8 cellular contexts compared by ENCODE assay signal in the genomic region with DNA sequence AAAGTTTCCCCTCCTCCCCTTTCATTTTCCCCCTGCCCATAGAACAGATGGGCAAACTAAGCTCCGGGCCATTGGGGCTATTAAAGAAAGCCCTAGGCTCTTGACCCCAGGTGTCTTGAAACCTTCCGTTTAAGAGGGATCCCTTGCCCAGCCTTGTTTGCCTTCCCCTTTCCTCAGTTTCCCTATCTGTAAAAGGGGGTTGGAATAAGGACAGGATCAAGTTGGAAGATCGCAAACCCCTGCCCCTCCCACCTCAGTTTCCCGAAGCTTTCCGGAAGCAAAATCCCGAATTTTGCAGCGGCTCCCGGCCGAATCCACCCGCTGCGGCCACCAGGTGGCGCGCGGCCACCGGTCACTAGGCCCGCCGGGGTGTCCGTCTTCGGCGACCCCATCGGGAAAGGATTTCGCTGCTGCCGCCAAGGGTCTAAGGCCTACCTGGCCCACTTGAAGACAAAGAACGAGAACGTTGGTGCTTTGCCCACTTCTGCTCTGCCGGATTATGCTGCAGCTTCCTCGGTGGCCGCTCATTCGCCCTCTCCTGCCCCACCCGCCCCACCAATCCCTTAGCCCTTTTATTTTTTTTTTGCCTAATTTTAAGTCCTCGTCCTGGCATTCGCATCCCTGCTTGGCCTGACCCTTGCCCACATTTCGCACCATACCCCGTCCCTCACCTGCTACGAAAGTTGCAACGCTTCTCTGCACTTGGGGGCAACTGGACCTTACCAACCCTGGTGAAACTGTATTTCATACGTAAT. TPM values are rescaled to one million over a fixed set of nuclear protein-coding genes. Genes with fewer than 3 reads are reported as not detected.
DNase-seq lines count a peak whose midpoint lies in the region; ATAC-seq and TF ChIP-seq lines count a peak whose summit lies in the region.

No MANE protein-coding gene starts in this region.

- H3K4me3 ChIP-seq in A673 (ENCODE audit: low read depth, low read length, poor library complexity, severe bottlenecking): peak overlapping the region; percentile 67
- H3K4me3 ChIP-seq in GM12864 (ENCODE audit: low read depth, low read length): peak overlapping the region; percentile 95
- peak overlapping the region; percentile 57 to 80 (median 66) for H3K4me3 ChIP-seq in fibroblast of lung (replicated peaks in 1 of 4; ENCODE audit: control extremely low read depth in 1 of 4, insufficient read depth in 1 of 4, low read depth in 3 of 4, low read length in 4 of 4)
- H3K4me3 ChIP-seq in muscle layer of colon (ENCODE audit: low read depth in 1 of 2, low read length in 2 of 2): peak overlapping the region; percentile 77 to 94
- H3K4me3 ChIP-seq in thyroid gland (replicated peaks in 1 of 3): peak overlapping the region; percentile 7 to 72 (median 12)

- no peak for ATAC-seq in HG03469 (IDR thresholded peaks at IDR 0.05; ENCODE audit: unreplicated experiment)

- intact Hi-C loops in A673 (cut with micrococcal nuclease; ENCODE audit: unreplicated experiment): loop anchor here (5.0 kb wide), 1 partner anchor 370 kb away; the partner anchor contains the start of gene SCAI
- intact Hi-C loops in thyroid gland (cut with DNase I): loop anchor here (2.0 to 10.0 kb wide), 2 partner anchors 81 to 473 kb away; partner anchors contain the start of genes HSPA5 and WDR38

- H3K27me3 ChIP-seq in A673 (replicated peaks; ENCODE audit: insufficient read depth, low read depth, low read length, poor library complexity) (no peaks in the 10 kb centered on the region), fibroblast of lung (ENCODE audit: control insufficient read depth, insufficient read depth, low read length) (peaks cover 32% of the 10 kb centered on the region), muscle layer of colon (ENCODE audit: control insufficient read depth in 1 of 2, insufficient read depth in 2 of 2, low read length in 2 of 2) (no peaks in the 10 kb centered on the region), thyroid gland (no peaks in the 10 kb centered on the region)

- H3K4me1 ChIP-seq in A673 (ENCODE audit: insufficient read depth, low read length, poor library complexity, severe bottlenecking) (peaks cover 25% of the 10 kb centered on the region), fibroblast of lung (ENCODE audit: control insufficient read depth, extremely low read depth, insufficient read depth, low read length) (peaks cover 8% of the 10 kb centered on the region), muscle layer of colon (ENCODE audit: insufficient read depth, low read length) (peaks cover 27% of the 10 kb centered on the region), thyroid gland (peaks cover 14 to 22% of the 10 kb centered on the region in 2 donors)

- H3K27ac ChIP-seq in A673 (ENCODE audit: low read depth, low read length, poor library complexity, severe bottlenecking) (peak overlapping the region; percentile 94), fibroblast of lung (ENCODE audit: insufficient read depth, low read length) (no peak overlapping the region), muscle layer of colon (ENCODE audit: low read depth, low read length) (peak overlapping the region; percentile 80), thyroid gland (peak overlapping the region; percentile 1 to 91 (median 73))

- CTCF ChIA-PET in A673 (lab: Charles Lee): interaction anchor here (0.6 to 3.0 kb wide), 6 partner anchors 12 to 155 kb away, joined by 3 to 58 read pairs (median 3); partner anchors contain the start of gene WDR38

- DNase-seq in A673 (ENCODE audit: low spot score) (peak; percentile 85), GM12864 (ENCODE audit: low read depth) (no peak), NCI-H2196 (lab: John Stamatoyannopoulos, UW; ENCODE audit: unreplicated experiment) (peak; percentile 79), fibroblast of lung (ENCODE audit: low read depth in 2 of 2) (peak; percentile 67 to 72), thyroid gland (peak; percentile 75 to 78)
- DNase-seq in activated T-cell treated with anti-CD3 and anti-CD28 coated beads, Interleukin-2, amount 50 U/mL, for 1 hour: peak; percentile 48

- H3K9me3 ChIP-seq in A673 (ENCODE audit: low read depth, low read length, poor library complexity, severe bottlenecking): no peaks in the 10 kb centered on the region
- H3K9me3 ChIP-seq in fibroblast of lung (ENCODE audit: control insufficient read depth, insufficient read depth, low read depth, low read length): no peaks in the 10 kb centered on the region
- no peaks in the 10 kb centered on the region for H3K9me3 ChIP-seq in muscle layer of colon (ENCODE audit: low read length)
- no peaks in the 10 kb centered on the region for H3K9me3 ChIP-seq in thyroid gland

- H4K20me1 ChIP-seq in fibroblast of lung (ENCODE audit: control insufficient read depth, extremely low read depth, insufficient read depth, low read length): no peaks in the 10 kb centered on the region

- POLR2A ChIA-PET in A673 (lab: Charles Lee; ENCODE audit: low non-redundant PET): no interaction called here

- peak overlapping the region; percentile 64 for H2AFZ ChIP-seq in fibroblast of lung (ENCODE audit: low read length)

- H3K36me3 ChIP-seq in A673 (ENCODE audit: insufficient read depth, low read length, poor library complexity, severe bottlenecking) (no peaks in the 10 kb centered on the region), fibroblast of lung (ENCODE audit: control insufficient read depth, insufficient read depth, low read length) (no peaks in the 10 kb centered on the region), muscle layer of colon (ENCODE audit: insufficient read depth, low read length) (no peaks in the 10 kb centered on the region), thyroid gland (no peaks in the 10 kb centered on the region)

- H3K79me2 ChIP-seq in fibroblast of lung (ENCODE audit: control insufficient read depth, insufficient read depth, low read length): no peaks in the 10 kb centered on the region

- no peak for TF ChIP-seq POLR2A in thyroid gland (IDR thresholded peaks at IDR 0.05)

- H3K9ac ChIP-seq in fibroblast of lung (ENCODE audit: insufficient read depth, low read length): no peak overlapping the region
- H3K9ac ChIP-seq in muscle layer of colon (ENCODE audit: low read length): peak overlapping the region; percentile 51

- WGBS in thyroid gland, 2 donors: 18 to 30% methylated on average over 26 to 37 of the region's 37 CpGs

- H3K4me2 ChIP-seq in fibroblast of lung (ENCODE audit: extremely low read depth, insufficient read depth, low read length): peak overlapping the region; percentile 90

- no TSS peak for BruUV-seq in A673 (replicated peaks; lab: Mats Ljungman, UMichigan)

- TF ChIP-seq CTCF in A673 (conservative IDR thresholded peaks at IDR 0.05; ENCODE audit: low read depth, low read length) (peak; percentile 95), GM12864 (IDR thresholded peaks at IDR 0.05; ENCODE audit: low read depth, low read length, missing control alignments) (peak; percentile 87), fibroblast of lung (conservative IDR thresholded peaks at IDR 0.05 in 1 of 2, IDR thresholded peaks at IDR 0.05 in 1 of 2; ENCODE audit: low read depth in 1 of 2, low read length in 2 of 2) (peak; percentile 81 to 84), thyroid gland (IDR thresholded peaks at IDR 0.05) (peak; percentile 91 to 96 (median 93))

RNA-seq across cellular contexts. Expression of gene NR6A1, which starts 0.9 kb away (rescaled TPM):
- total RNA-seq in A673 (2021): 5.3 and 6.8 TPM in 2 replicates
- total RNA-seq in fibroblast of lung: 0.26 and 0.50 TPM in 2 replicates
- 0.07 and 0.25 TPM in 2 replicates for polyA plus RNA-seq in fibroblast of lung
- 0.07 and 0.33 TPM in 2 replicates for polyA plus RNA-seq in fibroblast of lung (2012)
- 0.08 and 0.22 TPM in 2 replicates for polyA minus RNA-seq in fibroblast of lung (ENCODE audit: low replicate concordance)
- total RNA-seq in thyroid gland: 10 to 100 TPM; 15.3 to 25.0 (median 19.3) TPM

RNA-seq across cellular contexts. Expression of gene OLFML2A, which starts 4.9 kb away (rescaled TPM):
- total RNA-seq in A673 (2021): 1.4 and 2.9 TPM in 2 replicates
- 30.6 and 33.7 TPM in 2 replicates for total RNA-seq in fibroblast of lung
- 2.7 and 22.3 TPM in 2 replicates for polyA plus RNA-seq in fibroblast of lung
- 4.4 and 29.0 TPM in 2 replicates for polyA plus RNA-seq in fibroblast of lung (2012)
- 5.5 and 35.1 TPM in 2 replicates for polyA minus RNA-seq in fibroblast of lung (ENCODE audit: low replicate concordance)
- total RNA-seq in thyroid gland: 10 to 100 TPM; 40.7 to 64.3 (median 50.2) TPM

Comparison
In these comparisons a context has a peak if more than half of its experiments do, and no peak if none do; other contexts are left out.
1. H3K4me3 ChIP-seq: peak in every context shown above with its lines; median percentile 95 in GM12864; 86 in muscle layer of colon; 67 in A673; 66 in fibroblast of lung; 12 in thyroid gland.